12 cellular contexts compared by ENCODE assay signal in genomic region chr16:50161950-50162349, GRCh38.
"Had no signal": no experiment of that assay in that cellular context is flagged by ENCODE, and none has a peak within 500 bp of the region (broad histone marks: within the 10 kb centered on the region; RNA-seq: fewer than 3 reads in every experiment).

No MANE protein-coding gene starts in this region.

- H3K27ac ChIP-seq: colonic mucosa, left ventricle myocardium inferior, psoas muscle, suprapubic skin had no signal

- H3K27me3 ChIP-seq: colonic mucosa, heart left ventricle, suprapubic skin had no signal

- H3K27me3 Mint-ChIP-seq: activated CD8-positive, alpha-beta memory T cell treated with anti-CD3 and anti-CD28 coated beads, Interleukin-2, amount 10 ng/mL, durations not matched to agents 7 days and 5 days; memory B cell had no signal

- H3K4me3 Mint-ChIP-seq: activated CD8-positive, alpha-beta memory T cell treated with anti-CD3 and anti-CD28 coated beads, Interleukin-2, amount 10 ng/mL, durations not matched to agents 7 days and 5 days; memory B cell had no signal

- H3K9me3 Mint-ChIP-seq: memory B cell had no signal

- H3K36me3 ChIP-seq: colonic mucosa, left ventricle myocardium inferior had no signal

- H3K9me3 ChIP-seq: colonic mucosa, heart left ventricle, left ventricle myocardium inferior, psoas muscle, suprapubic skin had no signal

- DNase-seq: activated CD8-positive, alpha-beta memory T cell treated with anti-CD3 and anti-CD28 coated beads, Interleukin-2, amount 10 ng/mL, durations not matched to agents 7 days and 5 days; colonic mucosa; foreskin melanocyte; heart left ventricle; left ventricle myocardium inferior; psoas muscle; stimulated activated CD4-positive, alpha-beta T cell treated with anti-CD3 and anti-CD28 coated beads, Interleukin-2, amount 100 ng/mL, for 24 hours; stimulated activated naive CD4-positive, alpha-beta T cell treated with Interleukin-2 at 50 U/mL for 16 hours had no signal

- ATAC-seq: activated CD4-positive, CD25-positive, alpha-beta regulatory T cell treated with anti-CD3 and anti-CD28 coated beads, Interleukin-2, amount 50 U/mL, for 24 hours; activated CD8-positive, alpha-beta memory T cell treated with anti-CD3 and anti-CD28 coated beads, Interleukin-2, amount 10 ng/mL, durations not matched to agents 7 days and 5 days; heart left ventricle; psoas muscle; sciatic nerve had no signal

- H3K4me3 ChIP-seq: colonic mucosa, heart left ventricle, left ventricle myocardium inferior, psoas muscle, suprapubic skin had no signal
